ENCODE assay signal across 1 cellular context in the genomic region with DNA sequence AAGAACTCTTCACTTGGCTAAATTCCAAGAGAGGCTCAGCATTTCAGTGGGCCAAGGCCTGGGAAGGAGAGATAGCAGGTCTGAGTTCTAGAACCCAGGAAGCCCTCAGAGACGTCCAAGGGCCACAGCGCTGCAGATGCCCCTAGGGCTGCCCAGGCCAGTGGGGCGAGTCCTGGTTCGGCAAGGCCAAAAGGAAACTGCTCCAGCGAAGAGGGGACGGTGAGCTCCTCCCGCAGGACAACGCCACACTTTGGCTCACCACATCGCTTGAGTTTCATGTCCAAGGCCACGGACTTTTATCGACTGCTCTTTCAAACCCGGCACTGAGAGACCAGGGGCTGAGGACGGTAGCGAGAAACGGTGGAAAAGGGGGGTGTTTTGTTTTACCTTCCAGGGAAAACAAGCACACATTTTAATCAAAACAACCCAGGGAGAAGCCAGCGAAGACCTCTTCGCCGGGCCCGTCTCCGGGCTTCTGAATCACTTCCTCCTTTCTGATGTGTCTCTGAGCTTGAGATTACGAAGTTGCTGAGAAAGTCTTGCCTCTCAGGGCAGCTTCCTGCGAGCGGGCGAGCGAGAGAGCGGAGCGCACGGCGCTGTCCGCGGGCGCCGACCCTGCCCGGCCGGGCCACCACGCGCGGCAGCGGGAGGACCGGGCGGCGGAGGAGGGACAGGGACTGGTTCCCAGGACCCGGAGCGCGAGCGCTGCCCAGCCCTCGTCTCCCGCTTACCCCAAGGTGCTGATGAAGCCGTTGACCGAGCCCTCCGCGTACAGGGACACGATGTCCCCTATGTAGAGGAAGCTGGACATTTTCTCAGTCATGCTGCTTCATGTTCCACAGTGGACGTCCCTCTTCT.
TF ChIP-seq lines count a peak whose summit lies in the region.

No MANE protein-coding gene starts in this region.

TF ChIP-seq in K562, 482 proteins besides CTCF, POLR2A, EP300 and RAD21 (continued from another document and continues in another):
- TF ChIP-seq ZNF785 (CRISPR knock-in tag; IDR thresholded peaks at IDR 0.05) (no peak), MYNN (IDR thresholded peaks at IDR 0.05) (0 out of 2 replicates have a peak, but pooled peaks have one; percentile 14), MYNN (CRISPR knock-in tag; IDR thresholded peaks at IDR 0.05) (no peak), ZNF561 (CRISPR knock-in tag; conservative IDR thresholded peaks at IDR 0.05) (no peak), NR3C1 (CRISPR knock-in tag; IDR thresholded peaks at IDR 0.05) (no peak; the same call in 1 of the 2 replicates), RBFOX2 (IDR thresholded peaks at IDR 0.05; ENCODE audit: low read depth, low read length) (peak; percentile 74), ZNF23 (CRISPR knock-in tag; IDR thresholded peaks at IDR 0.05) (no peak), ZNF384 (IDR thresholded peaks at IDR 0.05; ENCODE audit: low read depth, low read length) (no peak), HNRNPLL (IDR thresholded peaks at IDR 0.05; ENCODE audit: low read depth, low read length, poor library complexity, severe bottlenecking) (no peak), SAFB (IDR thresholded peaks at IDR 0.05; ENCODE audit: borderline replicate concordance, low read depth, low read length) (no peak), ZBTB8A (IDR thresholded peaks at IDR 0.05; ENCODE audit: partially characterized antibody) (no peak), MAZ (CRISPR knock-in tag; conservative IDR thresholded peaks at IDR 0.05 in 1 of 2, IDR thresholded peaks at IDR 0.05 in 1 of 2) (peak in 1 of 2 experiments; percentile 20; a peak in 2 of 4 replicates), ZNF263 (CRISPR knock-in tag; IDR thresholded peaks at IDR 0.05; ENCODE audit: borderline replicate concordance) (peak; percentile 70), CCNT2 (IDR thresholded peaks at IDR 0.05; ENCODE audit: borderline replicate concordance, extremely low read depth, insufficient read length, low read depth, low read length) (peak; percentile 25), ZSCAN32 (CRISPR knock-in tag; IDR thresholded peaks at IDR 0.05) (0 out of 2 replicates have a peak, but pooled peaks have one; percentile 46), EZH2 (IDR thresholded peaks at IDR 0.05; ENCODE audit: borderline replicate concordance, low read depth, low read length) (no peak), ZNF551 (CRISPR knock-in tag; IDR thresholded peaks at IDR 0.05) (no peak), CC2D1A (IDR thresholded peaks at IDR 0.05) (no peak), POLR2G (IDR thresholded peaks at IDR 0.05; ENCODE audit: low read depth, low read length) (peak; percentile 65), YBX1 (IDR thresholded peaks at IDR 0.05) (no peak), NFIC (IDR thresholded peaks at IDR 0.05) (peak; percentile 94), POLR2AphosphoS2 (IDR thresholded peaks at IDR 0.05; ENCODE audit: low read length) (no peak), TBL1XR1 (IDR thresholded peaks at IDR 0.05; ENCODE audit: low read length in 2 of 2) (no peak), MEF2A (IDR thresholded peaks at IDR 0.05; ENCODE audit: control insufficient read depth, low read depth, low read length) (no peak), ZFX (CRISPR knock-in tag; IDR thresholded peaks at IDR 0.05) (peak; percentile 81), ATF1 (CRISPR knock-in tag; IDR thresholded peaks at IDR 0.05) (no peak), ATF1 (tag; IDR thresholded peaks at IDR 0.05) (peak; percentile 50), SRF (CRISPR knock-in tag; IDR thresholded peaks at IDR 0.05) (no peak), CHD4 (IDR thresholded peaks at IDR 0.05; ENCODE audit: insufficient read depth, insufficient replicate concordance, low read depth, low read length, poor library complexity, severe bottlenecking) (no peak), TOE1 (IDR thresholded peaks at IDR 0.05; ENCODE audit: borderline replicate concordance) (0 out of 2 replicates have a peak, but pooled peaks have one; percentile 21), TOE1 (CRISPR knock-in tag; IDR thresholded peaks at IDR 0.05; ENCODE audit: borderline replicate concordance, low read depth) (no peak)
- TF ChIP-seq, protein P1, sequence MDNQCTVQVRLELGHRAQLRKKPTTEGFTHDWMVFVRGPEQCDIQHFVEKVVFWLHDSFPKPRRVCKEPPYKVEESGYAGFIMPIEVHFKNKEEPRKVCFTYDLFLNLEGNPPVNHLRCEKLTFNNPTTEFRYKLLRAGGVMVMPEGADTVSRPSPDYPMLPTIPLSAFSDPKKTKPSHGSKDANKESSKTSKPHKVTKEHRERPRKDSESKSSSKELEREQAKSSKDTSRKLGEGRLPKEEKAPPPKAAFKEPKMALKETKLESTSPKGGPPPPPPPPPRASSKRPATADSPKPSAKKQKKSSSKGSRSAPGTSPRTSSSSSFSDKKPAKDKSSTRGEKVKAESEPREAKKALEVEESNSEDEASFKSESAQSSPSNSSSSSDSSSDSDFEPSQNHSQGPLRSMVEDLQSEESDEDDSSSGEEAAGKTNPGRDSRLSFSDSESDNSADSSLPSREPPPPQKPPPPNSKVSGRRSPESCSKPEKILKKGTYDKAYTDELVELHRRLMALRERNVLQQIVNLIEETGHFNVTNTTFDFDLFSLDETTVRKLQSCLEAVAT (IDR thresholded peaks at IDR 0.05) = no peak
- TF ChIP-seq, protein P2, sequence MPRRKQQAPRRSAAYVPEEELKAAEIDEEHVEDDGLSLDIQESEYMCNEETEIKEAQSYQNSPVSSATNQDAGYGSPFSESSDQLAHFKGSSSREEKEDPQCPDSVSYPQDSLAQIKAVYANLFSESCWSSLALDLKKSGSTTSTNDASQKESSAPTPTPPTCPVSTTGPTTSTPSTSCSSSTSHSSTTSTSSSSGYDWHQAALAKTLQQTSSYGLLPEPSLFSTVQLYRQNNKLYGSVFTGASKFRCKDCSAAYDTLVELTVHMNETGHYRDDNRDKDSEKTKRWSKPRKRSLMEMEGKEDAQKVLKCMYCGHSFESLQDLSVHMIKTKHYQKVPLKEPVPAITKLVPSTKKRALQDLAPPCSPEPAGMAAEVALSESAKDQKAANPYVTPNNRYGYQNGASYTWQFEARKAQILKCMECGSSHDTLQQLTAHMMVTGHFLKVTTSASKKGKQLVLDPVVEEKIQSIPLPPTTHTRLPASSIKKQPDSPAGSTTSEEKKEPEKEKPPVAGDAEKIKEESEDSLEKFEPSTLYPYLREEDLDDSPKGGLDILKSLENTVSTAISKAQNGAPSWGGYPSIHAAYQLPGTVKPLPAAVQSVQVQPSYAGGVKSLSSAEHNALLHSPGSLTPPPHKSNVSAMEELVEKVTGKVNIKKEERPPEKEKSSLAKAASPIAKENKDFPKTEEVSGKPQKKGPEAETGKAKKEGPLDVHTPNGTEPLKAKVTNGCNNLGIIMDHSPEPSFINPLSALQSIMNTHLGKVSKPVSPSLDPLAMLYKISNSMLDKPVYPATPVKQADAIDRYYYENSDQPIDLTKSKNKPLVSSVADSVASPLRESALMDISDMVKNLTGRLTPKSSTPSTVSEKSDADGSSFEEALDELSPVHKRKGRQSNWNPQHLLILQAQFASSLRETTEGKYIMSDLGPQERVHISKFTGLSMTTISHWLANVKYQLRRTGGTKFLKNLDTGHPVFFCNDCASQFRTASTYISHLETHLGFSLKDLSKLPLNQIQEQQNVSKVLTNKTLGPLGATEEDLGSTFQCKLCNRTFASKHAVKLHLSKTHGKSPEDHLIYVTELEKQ (CRISPR knock-in tag; IDR thresholded peaks at IDR 0.05) = no peak
- TF ChIP-seq, protein P3, sequence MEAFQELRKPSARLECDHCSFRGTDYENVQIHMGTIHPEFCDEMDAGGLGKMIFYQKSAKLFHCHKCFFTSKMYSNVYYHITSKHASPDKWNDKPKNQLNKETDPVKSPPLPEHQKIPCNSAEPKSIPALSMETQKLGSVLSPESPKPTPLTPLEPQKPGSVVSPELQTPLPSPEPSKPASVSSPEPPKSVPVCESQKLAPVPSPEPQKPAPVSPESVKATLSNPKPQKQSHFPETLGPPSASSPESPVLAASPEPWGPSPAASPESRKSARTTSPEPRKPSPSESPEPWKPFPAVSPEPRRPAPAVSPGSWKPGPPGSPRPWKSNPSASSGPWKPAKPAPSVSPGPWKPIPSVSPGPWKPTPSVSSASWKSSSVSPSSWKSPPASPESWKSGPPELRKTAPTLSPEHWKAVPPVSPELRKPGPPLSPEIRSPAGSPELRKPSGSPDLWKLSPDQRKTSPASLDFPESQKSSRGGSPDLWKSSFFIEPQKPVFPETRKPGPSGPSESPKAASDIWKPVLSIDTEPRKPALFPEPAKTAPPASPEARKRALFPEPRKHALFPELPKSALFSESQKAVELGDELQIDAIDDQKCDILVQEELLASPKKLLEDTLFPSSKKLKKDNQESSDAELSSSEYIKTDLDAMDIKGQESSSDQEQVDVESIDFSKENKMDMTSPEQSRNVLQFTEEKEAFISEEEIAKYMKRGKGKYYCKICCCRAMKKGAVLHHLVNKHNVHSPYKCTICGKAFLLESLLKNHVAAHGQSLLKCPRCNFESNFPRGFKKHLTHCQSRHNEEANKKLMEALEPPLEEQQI (IDR thresholded peaks at IDR 0.05) = no peak
- TF ChIP-seq, protein P4, sequence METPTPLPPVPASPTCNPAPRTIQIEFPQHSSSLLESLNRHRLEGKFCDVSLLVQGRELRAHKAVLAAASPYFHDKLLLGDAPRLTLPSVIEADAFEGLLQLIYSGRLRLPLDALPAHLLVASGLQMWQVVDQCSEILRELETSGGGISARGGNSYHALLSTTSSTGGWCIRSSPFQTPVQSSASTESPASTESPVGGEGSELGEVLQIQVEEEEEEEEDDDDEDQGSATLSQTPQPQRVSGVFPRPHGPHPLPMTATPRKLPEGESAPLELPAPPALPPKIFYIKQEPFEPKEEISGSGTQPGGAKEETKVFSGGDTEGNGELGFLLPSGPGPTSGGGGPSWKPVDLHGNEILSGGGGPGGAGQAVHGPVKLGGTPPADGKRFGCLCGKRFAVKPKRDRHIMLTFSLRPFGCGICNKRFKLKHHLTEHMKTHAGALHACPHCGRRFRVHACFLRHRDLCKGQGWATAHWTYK (CRISPR knock-in tag; IDR thresholded peaks at IDR 0.05) = no peak
- TF ChIP-seq, protein P5, sequence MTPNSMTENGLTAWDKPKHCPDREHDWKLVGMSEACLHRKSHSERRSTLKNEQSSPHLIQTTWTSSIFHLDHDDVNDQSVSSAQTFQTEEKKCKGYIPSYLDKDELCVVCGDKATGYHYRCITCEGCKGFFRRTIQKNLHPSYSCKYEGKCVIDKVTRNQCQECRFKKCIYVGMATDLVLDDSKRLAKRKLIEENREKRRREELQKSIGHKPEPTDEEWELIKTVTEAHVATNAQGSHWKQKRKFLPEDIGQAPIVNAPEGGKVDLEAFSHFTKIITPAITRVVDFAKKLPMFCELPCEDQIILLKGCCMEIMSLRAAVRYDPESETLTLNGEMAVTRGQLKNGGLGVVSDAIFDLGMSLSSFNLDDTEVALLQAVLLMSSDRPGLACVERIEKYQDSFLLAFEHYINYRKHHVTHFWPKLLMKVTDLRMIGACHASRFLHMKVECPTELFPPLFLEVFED (CRISPR knock-in tag; conservative IDR thresholded peaks at IDR 0.05) = no peak
- TF ChIP-seq, protein P6, sequence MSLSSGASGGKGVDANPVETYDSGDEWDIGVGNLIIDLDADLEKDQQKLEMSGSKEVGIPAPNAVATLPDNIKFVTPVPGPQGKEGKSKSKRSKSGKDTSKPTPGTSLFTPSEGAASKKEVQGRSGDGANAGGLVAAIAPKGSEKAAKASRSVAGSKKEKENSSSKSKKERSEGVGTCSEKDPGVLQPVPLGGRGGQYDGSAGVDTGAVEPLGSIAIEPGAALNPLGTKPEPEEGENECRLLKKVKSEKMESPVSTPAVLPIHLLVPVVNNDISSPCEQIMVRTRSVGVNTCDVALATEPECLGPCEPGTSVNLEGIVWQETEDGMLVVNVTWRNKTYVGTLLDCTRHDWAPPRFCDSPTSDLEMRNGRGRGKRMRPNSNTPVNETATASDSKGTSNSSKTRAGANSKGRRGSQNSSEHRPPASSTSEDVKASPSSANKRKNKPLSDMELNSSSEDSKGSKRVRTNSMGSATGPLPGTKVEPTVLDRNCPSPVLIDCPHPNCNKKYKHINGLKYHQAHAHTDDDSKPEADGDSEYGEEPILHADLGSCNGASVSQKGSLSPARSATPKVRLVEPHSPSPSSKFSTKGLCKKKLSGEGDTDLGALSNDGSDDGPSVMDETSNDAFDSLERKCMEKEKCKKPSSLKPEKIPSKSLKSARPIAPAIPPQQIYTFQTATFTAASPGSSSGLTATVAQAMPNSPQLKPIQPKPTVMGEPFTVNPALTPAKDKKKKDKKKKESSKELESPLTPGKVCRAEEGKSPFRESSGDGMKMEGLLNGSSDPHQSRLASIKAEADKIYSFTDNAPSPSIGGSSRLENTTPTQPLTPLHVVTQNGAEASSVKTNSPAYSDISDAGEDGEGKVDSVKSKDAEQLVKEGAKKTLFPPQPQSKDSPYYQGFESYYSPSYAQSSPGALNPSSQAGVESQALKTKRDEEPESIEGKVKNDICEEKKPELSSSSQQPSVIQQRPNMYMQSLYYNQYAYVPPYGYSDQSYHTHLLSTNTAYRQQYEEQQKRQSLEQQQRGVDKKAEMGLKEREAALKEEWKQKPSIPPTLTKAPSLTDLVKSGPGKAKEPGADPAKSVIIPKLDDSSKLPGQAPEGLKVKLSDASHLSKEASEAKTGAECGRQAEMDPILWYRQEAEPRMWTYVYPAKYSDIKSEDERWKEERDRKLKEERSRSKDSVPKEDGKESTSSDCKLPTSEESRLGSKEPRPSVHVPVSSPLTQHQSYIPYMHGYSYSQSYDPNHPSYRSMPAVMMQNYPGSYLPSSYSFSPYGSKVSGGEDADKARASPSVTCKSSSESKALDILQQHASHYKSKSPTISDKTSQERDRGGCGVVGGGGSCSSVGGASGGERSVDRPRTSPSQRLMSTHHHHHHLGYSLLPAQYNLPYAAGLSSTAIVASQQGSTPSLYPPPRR (CRISPR knock-in tag; IDR thresholded peaks at IDR 0.05; ENCODE audit: borderline replicate concordance) = no peak
- TF ChIP-seq, protein P7, sequence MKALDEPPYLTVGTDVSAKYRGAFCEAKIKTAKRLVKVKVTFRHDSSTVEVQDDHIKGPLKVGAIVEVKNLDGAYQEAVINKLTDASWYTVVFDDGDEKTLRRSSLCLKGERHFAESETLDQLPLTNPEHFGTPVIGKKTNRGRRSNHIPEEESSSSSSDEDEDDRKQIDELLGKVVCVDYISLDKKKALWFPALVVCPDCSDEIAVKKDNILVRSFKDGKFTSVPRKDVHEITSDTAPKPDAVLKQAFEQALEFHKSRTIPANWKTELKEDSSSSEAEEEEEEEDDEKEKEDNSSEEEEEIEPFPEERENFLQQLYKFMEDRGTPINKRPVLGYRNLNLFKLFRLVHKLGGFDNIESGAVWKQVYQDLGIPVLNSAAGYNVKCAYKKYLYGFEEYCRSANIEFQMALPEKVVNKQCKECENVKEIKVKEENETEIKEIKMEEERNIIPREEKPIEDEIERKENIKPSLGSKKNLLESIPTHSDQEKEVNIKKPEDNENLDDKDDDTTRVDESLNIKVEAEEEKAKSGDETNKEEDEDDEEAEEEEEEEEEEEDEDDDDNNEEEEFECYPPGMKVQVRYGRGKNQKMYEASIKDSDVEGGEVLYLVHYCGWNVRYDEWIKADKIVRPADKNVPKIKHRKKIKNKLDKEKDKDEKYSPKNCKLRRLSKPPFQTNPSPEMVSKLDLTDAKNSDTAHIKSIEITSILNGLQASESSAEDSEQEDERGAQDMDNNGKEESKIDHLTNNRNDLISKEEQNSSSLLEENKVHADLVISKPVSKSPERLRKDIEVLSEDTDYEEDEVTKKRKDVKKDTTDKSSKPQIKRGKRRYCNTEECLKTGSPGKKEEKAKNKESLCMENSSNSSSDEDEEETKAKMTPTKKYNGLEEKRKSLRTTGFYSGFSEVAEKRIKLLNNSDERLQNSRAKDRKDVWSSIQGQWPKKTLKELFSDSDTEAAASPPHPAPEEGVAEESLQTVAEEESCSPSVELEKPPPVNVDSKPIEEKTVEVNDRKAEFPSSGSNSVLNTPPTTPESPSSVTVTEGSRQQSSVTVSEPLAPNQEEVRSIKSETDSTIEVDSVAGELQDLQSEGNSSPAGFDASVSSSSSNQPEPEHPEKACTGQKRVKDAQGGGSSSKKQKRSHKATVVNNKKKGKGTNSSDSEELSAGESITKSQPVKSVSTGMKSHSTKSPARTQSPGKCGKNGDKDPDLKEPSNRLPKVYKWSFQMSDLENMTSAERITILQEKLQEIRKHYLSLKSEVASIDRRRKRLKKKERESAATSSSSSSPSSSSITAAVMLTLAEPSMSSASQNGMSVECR (CRISPR knock-in tag; IDR thresholded peaks at IDR 0.05) = no peak
